In the genomic region with DNA sequence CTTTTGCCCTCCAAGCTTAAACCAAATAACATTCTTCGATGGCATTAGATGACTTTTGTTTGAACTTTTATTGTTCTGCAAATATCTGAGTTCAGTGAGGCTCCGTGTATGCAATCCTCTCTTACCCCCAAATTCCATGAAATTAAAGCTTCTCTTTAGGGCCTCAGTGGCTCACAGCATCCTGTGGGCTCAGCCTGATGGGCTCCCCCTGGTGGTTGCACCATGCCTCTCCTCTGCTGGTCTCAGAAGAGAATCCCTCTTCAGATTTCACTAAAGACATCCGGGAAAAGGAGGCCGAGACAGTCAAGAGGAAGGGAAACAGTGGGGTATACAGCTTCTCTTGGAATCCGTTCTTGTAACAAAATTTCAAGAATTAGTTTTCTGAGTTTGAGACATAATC, we compare ENCODE assay signal across 1 cellular context.
TF ChIP-seq lines count a peak whose summit lies in the region.

No MANE protein-coding gene starts in this region.

TF ChIP-seq in K562, 482 proteins besides CTCF, POLR2A, EP300 and RAD21 (continued from another document):
- no peak for TF ChIP-seq ATF1 (CRISPR knock-in tag; IDR thresholded peaks at IDR 0.05)
- TF ChIP-seq ATF1 (tag; IDR thresholded peaks at IDR 0.05) = no peak
